Comparison of ENCODE assay signal across 8 cellular contexts in the genomic region with DNA sequence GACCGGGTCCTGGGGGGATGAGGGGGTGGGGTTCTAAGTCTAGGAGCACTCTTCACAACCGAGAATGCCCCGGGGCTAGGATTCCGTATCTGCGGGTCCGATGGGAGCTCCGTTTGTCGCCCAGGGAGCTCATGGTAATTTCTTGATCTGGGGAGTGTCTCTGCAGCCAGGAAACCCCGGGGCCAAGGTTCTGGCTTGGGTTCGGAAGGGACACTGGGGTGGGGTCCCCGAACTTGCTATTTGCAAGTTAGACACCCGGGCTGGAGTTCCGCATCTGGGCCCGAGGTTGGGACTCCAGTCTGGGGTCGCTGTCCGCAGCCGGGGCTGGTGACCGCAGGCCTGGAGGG. TPM values are rescaled to one million over a fixed set of nuclear protein-coding genes. Genes with fewer than 3 reads are reported as not detected.
DNase-seq lines count a peak whose midpoint lies in the region; ATAC-seq, FAIRE-seq and TF ChIP-seq lines count a peak whose summit lies in the region.

No MANE protein-coding gene starts in this region.

- H3K4me3 Mint-ChIP-seq in central memory CD8-positive, alpha-beta T cell, result peak overlapping the region; percentile 84
- peak overlapping the region; percentile 74 to 93 (median 86) for H3K4me3 Mint-ChIP-seq in naive B cell

- no peaks in the 10 kb centered on the region for H3K9me3 Mint-ChIP-seq in central memory CD8-positive, alpha-beta T cell
- H3K9me3 Mint-ChIP-seq in naive B cell, result no peaks in the 10 kb centered on the region

- H3K27me3 Mint-ChIP-seq in central memory CD8-positive, alpha-beta T cell, result no peaks in the 10 kb centered on the region
- H3K27me3 Mint-ChIP-seq in naive B cell, result no peaks in the 10 kb centered on the region

- peaks cover 9% of the 10 kb centered on the region for H3K36me3 Mint-ChIP-seq in central memory CD8-positive, alpha-beta T cell (ENCODE audit: insufficient read depth)
- H3K36me3 Mint-ChIP-seq in naive B cell, result no peaks in the 10 kb centered on the region

- peak overlapping the region; percentile 91 for H3K4me3 ChIP-seq in Jurkat, Clone E6-1 (ENCODE audit: low read length)

- ATAC-seq in GM18498 (IDR thresholded peaks at IDR 0.05; ENCODE audit: unreplicated experiment) (peak; percentile 20), naive B cell (ENCODE audit: low read depth in 2 of 2) (peak; percentile 1 to 2), HG02970 (IDR thresholded peaks at IDR 0.05; ENCODE audit: low FRiP score, unreplicated experiment) (no peak)
- peak; percentile 2 for ATAC-seq in central memory CD8-positive, alpha-beta T cell (replicated peaks; ENCODE audit: extremely low read depth, poor library complexity, severe bottlenecking)

- no peak for DNase-seq in Jurkat, Clone E6-1 (ENCODE audit: low read depth, low spot score)
- DNase-seq in central memory CD8-positive, alpha-beta T cell (ENCODE audit: low spot score in 2 of 2), result peak in 1 of 2 donors; percentile 18
- DNase-seq in naive B cell (no peak), NCI-H1436 (lab: John Stamatoyannopoulos, UW) (no peak), D721Med (ENCODE audit: insufficient read length, low spot score) (no peak)
- DNase-seq in activated effector memory CD4-positive, alpha-beta T cell treated with Interleukin-2 at 50 U/mL for 16 hours, result no peak

- H3K27ac Mint-ChIP-seq in central memory CD8-positive, alpha-beta T cell (ENCODE audit: low read depth), result peak overlapping the region; percentile 67
- H3K27ac Mint-ChIP-seq in naive B cell, result peak overlapping the region in 5 of 6 donors; percentile 39 to 99 (median 87)

- H3K4me1 Mint-ChIP-seq in central memory CD8-positive, alpha-beta T cell, result peaks cover 58% of the 10 kb centered on the region
- peaks cover 38 to 57% (median 45%) of the 10 kb centered on the region in 3 donors for H3K4me1 Mint-ChIP-seq in naive B cell

- TF ChIP-seq CTCF in D721Med (IDR thresholded peaks at IDR 0.05; ENCODE audit: insufficient read depth, missing control alignments), result no peak

- FAIRE-seq in D721Med (lab: Jason Lieb, UNC), result no peak

RNA-seq across cellular contexts. Expression of a gene that starts 0.4 kb away (rescaled TPM):
- polyA plus RNA-seq in Jurkat, Clone E6-1 (2012; ENCODE audit: insufficient read depth, insufficient read length), result 39.7 TPM
- polyA plus RNA-seq in naive B cell (ENCODE audit: low read depth in 6 of 6), result 10 to 100 TPM; 14.1 to 22.6 (median 16.9) TPM

RNA-seq across cellular contexts. Expression of a gene that starts 37.5 kb away (rescaled TPM):
- 7.5 TPM for polyA plus RNA-seq in Jurkat, Clone E6-1 (2012; ENCODE audit: insufficient read depth, insufficient read length)
- polyA plus RNA-seq in naive B cell (ENCODE audit: low read depth in 6 of 6), result 10 to 100 TPM in 4 of 6 donors, 1 to 10 TPM in 2; 8.3 to 17.0 (median 13.0) TPM

RNA-seq across cellular contexts. Expression of a gene that starts 40.2 kb away (rescaled TPM):
- 163 TPM for polyA plus RNA-seq in Jurkat, Clone E6-1 (2012; ENCODE audit: insufficient read depth, insufficient read length)
- polyA plus RNA-seq in naive B cell (ENCODE audit: low read depth in 6 of 6), result 100 to 1,000 TPM in 5 of 6 donors, 10 to 100 TPM in 1; 99.3 to 153 (median 113) TPM
